In the genomic region with DNA sequence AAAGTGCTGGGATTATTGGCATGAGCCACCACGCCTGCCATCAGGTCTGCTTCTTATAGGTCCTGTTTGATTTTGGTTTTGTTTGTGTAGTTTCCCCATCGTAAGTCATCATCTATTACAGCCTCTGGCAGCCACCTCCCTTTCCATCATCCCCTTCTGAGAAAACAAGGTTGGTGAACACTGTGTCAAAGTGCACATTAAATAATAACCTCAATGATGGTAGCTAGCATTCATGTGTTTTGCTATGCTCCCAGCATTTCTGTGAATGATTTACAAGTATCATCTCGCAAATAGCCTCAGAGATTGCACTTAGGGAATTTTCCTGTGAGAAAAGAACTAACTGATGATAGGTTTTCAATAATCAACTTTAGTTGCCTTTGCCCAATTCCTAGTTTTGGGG, we compare ENCODE assay signal across 15 cellular contexts.
"Had no signal": no experiment of that assay in that cellular context is flagged by ENCODE, and none has a peak within 500 bp of the region (broad histone marks: within the 10 kb centered on the region; RNA-seq: fewer than 3 reads in every experiment).

No MANE protein-coding gene starts in this region.

- H3K36me3 Mint-ChIP-seq: activated naive CD8-positive, alpha-beta T cell had no signal

- H3K4me3 Mint-ChIP-seq: activated naive CD8-positive, alpha-beta T cell had no signal

- H3K9me3 ChIP-seq: psoas muscle, SJSA1, tibial nerve had no signal

- DNase-seq: activated CD4-positive, alpha-beta T cell treated with anti-CD3 and anti-CD28 coated beads, Interleukin-2, amount 50 U/mL, for 48 hours; activated CD4-positive, CD25-positive, alpha-beta regulatory T cell treated with anti-CD3 and anti-CD28 coated beads, Interleukin-2, amount 50 U/mL, for 72 hours; activated gamma-delta T cell; activated T-cell treated with anti-CD3 and anti-CD28 coated beads, Interleukin-2, amount 50 U/mL, for 48 hours; amygdala; effector CD4-positive, alpha-beta T cell; hippocampal formation; mammary epithelial cell; psoas muscle; stimulated activated CD4-positive, alpha-beta T cell treated with anti-CD3 and anti-CD28 coated beads, Interleukin-12 subunit alpha, Interleukin-12 subunit beta, amount 100 ng/mL, for 4 hours; stimulated activated naive CD8-positive, alpha-beta T cell treated with anti-CD3 and anti-CD28 coated beads, Interleukin-15, Interleukin-2, amounts not matched to agents 100 U/mL and 50 U/mL, for 24 hours; SW 1271 had no signal

- H3K27ac Mint-ChIP-seq: activated naive CD8-positive, alpha-beta T cell had no signal

- H3K4me3 ChIP-seq: psoas muscle, SJSA1, tibial nerve had no signal

- H3K36me3 ChIP-seq: SJSA1, tibial nerve had no signal

- H3K4me1 ChIP-seq: psoas muscle, SJSA1 had no signal

- H3K27me3 ChIP-seq: tibial nerve had no signal

- H3K27ac ChIP-seq: psoas muscle, SJSA1, tibial nerve had no signal
